In the genomic region with DNA sequence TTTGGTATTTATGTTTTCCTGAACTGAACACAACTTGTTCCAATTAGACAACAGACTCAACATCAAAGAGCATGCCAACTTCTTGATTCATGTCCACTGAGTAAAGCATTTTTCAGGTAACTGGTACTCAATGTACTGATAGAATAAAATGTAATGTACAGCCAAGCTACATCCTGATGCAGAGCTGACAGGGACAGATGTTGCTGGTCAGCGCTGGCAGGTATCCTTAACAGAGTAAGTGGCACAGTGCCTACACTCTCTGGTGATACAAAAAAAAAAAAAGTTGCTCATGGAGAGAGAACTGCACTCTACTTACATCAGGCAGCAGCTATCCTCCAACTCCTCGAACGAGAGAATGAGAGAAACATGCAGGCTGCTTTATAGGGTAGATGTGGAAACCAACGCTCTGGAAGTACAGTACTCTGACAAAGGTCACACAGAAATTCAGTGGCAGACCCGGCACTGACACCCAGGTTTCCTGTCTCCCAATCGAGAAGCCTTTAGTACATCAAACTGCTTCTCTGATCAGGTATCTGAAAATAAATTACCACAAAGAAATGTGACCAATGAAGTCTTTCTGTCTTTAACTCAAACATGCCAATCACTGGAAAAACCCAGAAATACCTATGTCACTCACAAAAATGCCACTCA, we compare ENCODE assay signal across 9 cellular contexts. TPM values are rescaled to one million over a fixed set of nuclear protein-coding genes. Genes with fewer than 3 reads are reported as not detected.
DNase-seq lines count a peak whose midpoint lies in the region; ATAC-seq and TF ChIP-seq lines count a peak whose summit lies in the region.
"Had no signal": no experiment of that assay in that cellular context is flagged by ENCODE, and none has a peak within 500 bp of the region (broad histone marks: within the 10 kb centered on the region; RNA-seq: fewer than 3 reads in every experiment).

No MANE protein-coding gene starts in this region.

- no peak overlapping the region for H3K9ac ChIP-seq in HUES48 (ENCODE audit: low read depth, low read length)

- H3K27ac ChIP-seq in HUES48 (ENCODE audit: low read depth, low read length) (peak overlapping the region; percentile 62), ascending aorta (peak overlapping the region; percentile 26 to 99), heart right ventricle (peak overlapping the region in 8 of 10 donors; percentile 34 to 100 (median 98))

- peaks cover 86% of the 10 kb centered on the region for H3K4me1 ChIP-seq in HUES48 (ENCODE audit: control insufficient read depth, insufficient read depth, low read length)
- peaks cover 9 to 23% of the 10 kb centered on the region in 2 donors for H3K4me1 ChIP-seq in ascending aorta
- peaks cover 3 to 85% (median 80%) of the 10 kb centered on the region in 9 donors for H3K4me1 ChIP-seq in heart right ventricle

- H3K4me3 ChIP-seq in HUES48 (ENCODE audit: low read depth, low read length): 0 out of 2 replicates have a peak overlapping the region, but pooled peaks have one; percentile 9
- H3K4me3 ChIP-seq in ascending aorta: peak overlapping the region; percentile 8 to 90
- H3K4me3 ChIP-seq in heart right ventricle: peak overlapping the region in 4 of 10 donors; percentile 0 to 99 (median 43)

- DNase-seq in ascending aorta (ENCODE audit: low spot score in 2 of 2): no peak
- DNase-seq in heart right ventricle: no peak
- no peak for DNase-seq in stimulated activated effector memory CD8-positive, alpha-beta T cell treated with anti-CD3 and anti-CD28 coated beads, Interleukin-12 subunit alpha, Interleukin-12 subunit beta, amount 100 ng/mL, for 72 hours (ENCODE audit: low spot score in 2 of 2)
- no peak for DNase-seq in NCI-H1436 treated with DMSO at 0.1 percent for 48 hours (lab: John Stamatoyannopoulos, UW)
- no peak for DNase-seq in HK-2 (ENCODE audit: unreplicated experiment)
- DNase-seq: H7; stimulated activated naive CD8-positive, alpha-beta T cell treated with anti-CD3 and anti-CD28 coated beads, Interleukin-15, amount 100 ng/mL, for 72 hours had no signal

- intact Hi-C loops in ascending aorta (cut with DNase I): no loop called here
- intact Hi-C loops in heart right ventricle (cut with DNase I): no loop called here

- H3K36me3 ChIP-seq in HUES48 (ENCODE audit: control insufficient read depth, insufficient read depth, low read length): peaks cover 5% of the 10 kb centered on the region; the same call in 1 of the 2 replicates
- H3K36me3 ChIP-seq in ascending aorta: no peaks in the 10 kb centered on the region
- H3K36me3 ChIP-seq in heart right ventricle: no peaks in the 10 kb centered on the region

- peak overlapping the region; percentile 90 for H3K4me3 Mint-ChIP-seq in stimulated activated effector memory CD8-positive, alpha-beta T cell treated with anti-CD3 and anti-CD28 coated beads, Interleukin-12 subunit alpha, Interleukin-12 subunit beta, amount 100 ng/mL, for 72 hours

- no peaks in the 10 kb centered on the region for H3K27me3 ChIP-seq in HUES48 (ENCODE audit: control insufficient read depth, insufficient read depth, low read length)
- no peaks in the 10 kb centered on the region for H3K27me3 ChIP-seq in ascending aorta
- H3K27me3 ChIP-seq in heart right ventricle: no peaks in the 10 kb centered on the region

- peaks cover 9% of the 10 kb centered on the region for H3K36me3 Mint-ChIP-seq in stimulated activated effector memory CD8-positive, alpha-beta T cell treated with anti-CD3 and anti-CD28 coated beads, Interleukin-12 subunit alpha, Interleukin-12 subunit beta, amount 100 ng/mL, for 72 hours

- H3K9me3 ChIP-seq in HUES48 (ENCODE audit: control insufficient read depth, insufficient read depth, low read length): no peaks in the 10 kb centered on the region
- H3K9me3 ChIP-seq in ascending aorta: no peaks in the 10 kb centered on the region
- no peaks in the 10 kb centered on the region for H3K9me3 ChIP-seq in heart right ventricle

- peak overlapping the region; percentile 17 for H3K27ac Mint-ChIP-seq in stimulated activated effector memory CD8-positive, alpha-beta T cell treated with anti-CD3 and anti-CD28 coated beads, Interleukin-12 subunit alpha, Interleukin-12 subunit beta, amount 100 ng/mL, for 72 hours
- H3K27ac Mint-ChIP-seq: stimulated activated naive CD8-positive, alpha-beta T cell treated with anti-CD3 and anti-CD28 coated beads, Interleukin-15, amount 100 ng/mL, for 72 hours had no signal

- peaks cover 66% of the 10 kb centered on the region for H3K4me1 Mint-ChIP-seq in stimulated activated effector memory CD8-positive, alpha-beta T cell treated with anti-CD3 and anti-CD28 coated beads, Interleukin-12 subunit alpha, Interleukin-12 subunit beta, amount 100 ng/mL, for 72 hours

- peak in 1 of 8 donors; percentile 13 for ATAC-seq in heart right ventricle
- no peak for ATAC-seq in stimulated activated effector memory CD8-positive, alpha-beta T cell treated with anti-CD3 and anti-CD28 coated beads, Interleukin-12 subunit alpha, Interleukin-12 subunit beta, amount 100 ng/mL, for 72 hours
- ATAC-seq in GM21825 (IDR thresholded peaks at IDR 0.05; ENCODE audit: unreplicated experiment): no peak
- ATAC-seq: stimulated activated naive CD8-positive, alpha-beta T cell treated with anti-CD3 and anti-CD28 coated beads, Interleukin-15, amount 100 ng/mL, for 72 hours had no signal

- no peak for TF ChIP-seq CTCF in ascending aorta (IDR thresholded peaks at IDR 0.05)
- no peak for TF ChIP-seq CTCF in heart right ventricle (IDR thresholded peaks at IDR 0.05)

- no peaks in the 10 kb centered on the region for H3K9me3 Mint-ChIP-seq in stimulated activated effector memory CD8-positive, alpha-beta T cell treated with anti-CD3 and anti-CD28 coated beads, Interleukin-12 subunit alpha, Interleukin-12 subunit beta, amount 100 ng/mL, for 72 hours
- H3K9me3 Mint-ChIP-seq: stimulated activated naive CD8-positive, alpha-beta T cell treated with anti-CD3 and anti-CD28 coated beads, Interleukin-15, amount 100 ng/mL, for 72 hours had no signal

- WGBS in heart right ventricle, 2 donors: 13 to 20% methylated on average over 6 of the region's 6 CpGs

RNA-seq across cellular contexts. Expression of gene ITGB1, which starts 4.6 kb away (rescaled TPM):
- 569 TPM for total RNA-seq in ascending aorta
- total RNA-seq in heart right ventricle: 100 to 1,000 TPM; 503 to 713 (median 595) TPM
- 100 to 1,000 TPM; 169 to 828 TPM for polyA plus RNA-seq in heart right ventricle
